Comparison of ENCODE assay signal across 8 cellular contexts in genomic region chr2:28594369-28595108, GRCh38.
DNase-seq lines count a peak whose midpoint lies in the region; FAIRE-seq and TF ChIP-seq lines count a peak whose summit lies in the region.

No MANE protein-coding gene starts in this region.

- peak overlapping the region; percentile 25 for H3K4me3 Mint-ChIP-seq in activated T-cell treated with anti-CD3 and anti-CD28 coated beads, Interleukin-2, amount 50 U/mL, for 24 hours

- intact Hi-C loops in esophagus squamous epithelium (cut with DNase I), result loop anchor here (5.0 kb wide), 1 partner anchor 163 kb away; no protein-coding TSS in a partner anchor

- POLR2A ChIA-PET in AG04450 (lab: Yijun Ruan, JAX), result interaction anchor here (0.7 to 1.1 kb wide), 3 partner anchors 10 to 157 kb away, joined by 3 to 4 read pairs (median 3); partner anchors contain the start of gene PPP1CB

- WGBS in esophagus squamous epithelium, 2 donors, result 25 to 41% methylated on average over 13 of the region's 17 CpGs

- DNase-seq in AG04450 (ENCODE audit: low read depth, low spot score) (peak; percentile 53), GM19239 (ENCODE audit: insufficient read length, low spot score) (peak; percentile 78), LHCN-M2 (ENCODE audit: low read depth) (peak; percentile 77), esophagus squamous epithelium (lab: John Stamatoyannopoulos, UW) (peak; percentile 29), myocyte (ENCODE audit: low read depth) (peak; percentile 86)
- peak; percentile 89 for DNase-seq in activated T-cell treated with anti-CD3 and anti-CD28 coated beads, Interleukin-2, amount 50 U/mL, for 24 hours
- DNase-seq in stimulated activated CD8-positive, alpha-beta memory T cell treated with anti-CD3 and anti-CD28 coated beads, Interleukin-7, amount 100 ng/mL, for 1 hour (ENCODE audit: low read depth in 2 of 2), result peak; percentile 72 to 89

- peak; percentile 93 for FAIRE-seq in GM19239 (lab: Jason Lieb, UNC)

- H3K36me3 Mint-ChIP-seq in activated T-cell treated with anti-CD3 and anti-CD28 coated beads, Interleukin-2, amount 50 U/mL, for 24 hours (ENCODE audit: low read depth), result no peaks in the 10 kb centered on the region

- H3K27me3 ChIP-seq in AG04450 (ENCODE audit: control insufficient read depth, insufficient read depth, low read length) (no peaks in the 10 kb centered on the region), esophagus squamous epithelium (no peaks in the 10 kb centered on the region)

- peak in 1 of 4 donors; percentile 38 for TF ChIP-seq POLR2A in esophagus squamous epithelium (IDR thresholded peaks at IDR 0.05)

- H3K4me3 ChIP-seq in AG04450 (ENCODE audit: low read depth, low read length) (no peak overlapping the region), esophagus squamous epithelium (peak overlapping the region in 1 of 4 donors; percentile 41)

- peak overlapping the region; percentile 86 for H3K27ac Mint-ChIP-seq in activated T-cell treated with anti-CD3 and anti-CD28 coated beads, Interleukin-2, amount 50 U/mL, for 24 hours

- no peaks in the 10 kb centered on the region for H3K9me3 Mint-ChIP-seq in activated T-cell treated with anti-CD3 and anti-CD28 coated beads, Interleukin-2, amount 50 U/mL, for 24 hours

- H3K4me1 Mint-ChIP-seq in activated T-cell treated with anti-CD3 and anti-CD28 coated beads, Interleukin-2, amount 50 U/mL, for 24 hours (ENCODE audit: low read depth), result peaks cover 14% of the 10 kb centered on the region

- no peaks in the 10 kb centered on the region; the same call in 1 of the 2 replicates for H3K9me3 ChIP-seq in AG04450 (ENCODE audit: control insufficient read depth, insufficient read depth, low read length)
- H3K9me3 ChIP-seq in esophagus squamous epithelium, result no peaks in the 10 kb centered on the region

- peak; percentile 80 for TF ChIP-seq CTCF in AG04450 (IDR thresholded peaks at IDR 0.05; ENCODE audit: low read depth, low read length)
- peak; percentile 83 to 95 (median 90) for TF ChIP-seq CTCF in esophagus squamous epithelium (IDR thresholded peaks at IDR 0.05)

- H3K27ac ChIP-seq in AG04450 (ENCODE audit: low read depth, low read length), result peak overlapping the region; percentile 61
- peak overlapping the region; percentile 76 to 89 (median 86) for H3K27ac ChIP-seq in esophagus squamous epithelium

- CTCF ChIA-PET in AG04450 (lab: Charles Lee), result interaction anchor here (0.6 to 4.3 kb wide), 63 partner anchors 9 to 891 kb away, joined by 3 to 51 read pairs (median 5); partner anchors contain the start of gene PPP1CB

- no peaks in the 10 kb centered on the region for H3K36me3 ChIP-seq in esophagus squamous epithelium

- peaks cover 10 to 27% (median 18%) of the 10 kb centered on the region in 3 donors for H3K4me1 ChIP-seq in esophagus squamous epithelium

- H3K27me3 Mint-ChIP-seq in activated T-cell treated with anti-CD3 and anti-CD28 coated beads, Interleukin-2, amount 50 U/mL, for 24 hours, result no peaks in the 10 kb centered on the region

TF ChIP-seq in PFSK-1, 5 proteins besides CTCF, POLR2A, EP300 and RAD21:
- TF ChIP-seq REST (IDR thresholded peaks at IDR 0.05; ENCODE audit: insufficient read depth in 1 of 2, low read depth in 2 of 2, low read length in 2 of 2) (0 out of 4 replicates have a peak, but pooled peaks of 1 of the 2 experiments have one; percentile 24), TAF1 (IDR thresholded peaks at IDR 0.05; ENCODE audit: borderline replicate concordance, insufficient read depth, low read length) (no peak), SIN3A (IDR thresholded peaks at IDR 0.05; ENCODE audit: borderline replicate concordance, insufficient read depth, low read length) (0 out of 2 replicates have a peak, but pooled peaks have one; percentile 71), FOXP2 (optimal IDR thresholded peaks at IDR 0.05; ENCODE audit: borderline replicate concordance, extremely low read depth, extremely low read length, insufficient read depth) (no peak), POLR2AphosphoS5 (IDR thresholded peaks at IDR 0.05; ENCODE audit: low read depth, low read length) (no peak)

Comparison
In these comparisons a context has a peak if more than half of its experiments do, and no peak if none do; other contexts are left out.
1. DNase-seq: peak in every context shown above with its lines; median percentile 89 in activated T-cell treated with anti-CD3 and anti-CD28 coated beads, Interleukin-2, amount 50 U/mL, for 24 hours; 86 in myocyte; 80 in stimulated activated CD8-positive, alpha-beta memory T cell treated with anti-CD3 and anti-CD28 coated beads, Interleukin-7, amount 100 ng/mL, for 1 hour; 78 in GM19239; 77 in LHCN-M2; 53 in AG04450; 29 in esophagus squamous epithelium.